In the genomic region with DNA sequence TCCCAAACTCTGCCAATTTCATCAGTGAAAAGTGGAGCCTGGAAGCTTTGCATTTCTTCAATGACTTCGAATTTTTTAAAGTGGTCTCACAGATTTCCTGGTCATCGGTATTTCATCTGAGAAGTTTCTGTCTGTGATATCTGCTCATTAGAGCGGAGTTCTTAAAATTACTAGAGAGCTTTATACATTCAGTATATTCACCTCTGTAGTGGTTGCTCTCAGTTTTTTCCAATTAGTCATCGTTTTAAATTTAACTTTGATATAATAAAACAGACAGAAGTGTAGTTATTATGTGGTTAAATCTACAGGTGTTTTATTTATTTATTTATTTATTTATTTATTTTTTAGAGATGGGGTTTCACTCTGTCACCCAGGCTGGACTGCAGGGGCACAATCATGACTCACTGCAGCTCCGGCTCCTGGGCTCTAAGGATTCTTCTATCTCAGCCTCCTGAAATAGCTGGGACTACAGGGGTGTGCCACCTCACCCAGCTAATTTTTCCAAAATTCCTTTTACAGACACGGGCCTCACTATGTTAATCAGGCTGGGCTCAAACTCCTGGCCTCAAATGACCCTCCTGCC, we compare ENCODE assay signal across 13 cellular contexts. TPM values are rescaled to one million over a fixed set of nuclear protein-coding genes. Genes with fewer than 3 reads are reported as not detected.
DNase-seq lines count a peak whose midpoint lies in the region; ATAC-seq and TF ChIP-seq lines count a peak whose summit lies in the region.
"Had no signal": no experiment of that assay in that cellular context is flagged by ENCODE, and none has a peak within 500 bp of the region (broad histone marks: within the 10 kb centered on the region; RNA-seq: fewer than 3 reads in every experiment).

No MANE protein-coding gene starts in this region.

- no peaks in the 10 kb centered on the region for H4K20me1 ChIP-seq in HCT116 (ENCODE audit: insufficient read depth)

- no TSS peak for BruUV-seq in HCT116 (replicated peaks; lab: Mats Ljungman, UMichigan)

- H3K27ac ChIP-seq in HCT116 (ENCODE audit: low read depth, low read length) (no peak overlapping the region), left ventricle myocardium inferior (replicated peaks) (peak overlapping the region; percentile 88)

- intact Hi-C loops in HCT116 (cut with micrococcal nuclease) (no loop called here), left ventricle myocardium inferior (cut with micrococcal nuclease) (no loop called here), head of caudate nucleus (cut with DNase I) (no loop called here)

- H3K27me3 Mint-ChIP-seq in activated T-helper 17 cell treated with anti-CD3 and anti-CD28 coated beads, Interleukin-2, amount 50 U/mL, for 72 hours, result no peaks in the 10 kb centered on the region
- H3K27me3 Mint-ChIP-seq: effector memory CD8-positive, alpha-beta T cell had no signal

- H3K36me3 ChIP-seq in HCT116 (ENCODE audit: control insufficient read depth in 1 of 2, insufficient read depth in 2 of 2, low read length in 2 of 2) (no peaks in the 10 kb centered on the region), left ventricle myocardium inferior (no peaks in the 10 kb centered on the region), skeletal muscle satellite cell (ENCODE audit: insufficient read depth, low read length) (peaks cover 2% of the 10 kb centered on the region)

- peak overlapping the region; percentile 31 for H3K4me2 ChIP-seq in HCT116 (ENCODE audit: low read length)
- peak overlapping the region; percentile 43 for H3K4me2 ChIP-seq in skeletal muscle satellite cell (ENCODE audit: low read length)

- H3K27me3 ChIP-seq in HCT116 (ENCODE audit: insufficient read depth, low read length) (no peaks in the 10 kb centered on the region), left ventricle myocardium inferior (ENCODE audit: low read depth) (no peaks in the 10 kb centered on the region), skeletal muscle satellite cell (ENCODE audit: control insufficient read depth, insufficient read depth, low read length) (no peaks in the 10 kb centered on the region)

- ATAC-seq in HCT116, result peak; percentile 41; the same call in 1 of the 2 replicates
- no peak for ATAC-seq in activated T-helper 17 cell treated with anti-CD3 and anti-CD28 coated beads, Interleukin-2, amount 50 U/mL, for 72 hours (replicated peaks)
- ATAC-seq: activated CD8-positive, alpha-beta T cell treated with anti-CD3 and anti-CD28 coated beads, Interleukin-2, amount 10 ng/mL, durations not matched to agents 7 days and 5 days; effector memory CD8-positive, alpha-beta T cell had no signal

- POLR2A ChIA-PET in HCT116 (lab: Charles Lee), result no interaction called here

- TF ChIP-seq POLR2A in HCT116 (IDR thresholded peaks at IDR 0.05; ENCODE audit: borderline replicate concordance, extremely low read depth, insufficient read depth, insufficient read length), result no peak

- H3K4me1 ChIP-seq in HCT116 (ENCODE audit: control insufficient read depth in 1 of 2, insufficient read depth in 2 of 2, low read length in 2 of 2), result peaks cover 10 to 23% of the 10 kb centered on the region in 2 experiments
- peaks cover 97% of the 10 kb centered on the region for H3K4me1 ChIP-seq in left ventricle myocardium inferior
- H3K4me1 ChIP-seq in skeletal muscle satellite cell (ENCODE audit: control insufficient read depth, insufficient read depth, low read length), result peaks cover 37% of the 10 kb centered on the region

- H3K9me3 ChIP-seq in HCT116 (ENCODE audit: control insufficient read depth in 1 of 2, insufficient read depth in 1 of 2, low read depth in 1 of 2, low read length in 2 of 2) (no peaks in the 10 kb centered on the region), left ventricle myocardium inferior (replicated peaks) (no peaks in the 10 kb centered on the region), skeletal muscle satellite cell (replicated peaks; ENCODE audit: low read length) (no peaks in the 10 kb centered on the region)

- no peak overlapping the region for H3K27ac Mint-ChIP-seq in activated T-helper 17 cell treated with anti-CD3 and anti-CD28 coated beads, Interleukin-2, amount 50 U/mL, for 72 hours
- H3K27ac Mint-ChIP-seq: activated CD8-positive, alpha-beta T cell treated with anti-CD3 and anti-CD28 coated beads, Interleukin-2, amount 10 ng/mL, durations not matched to agents 7 days and 5 days had no signal

- H3K4me3 ChIP-seq in HCT116 (replicated peaks in 1 of 2; ENCODE audit: low read depth in 1 of 2, low read length in 2 of 2), result no peak overlapping the region
- H3K4me3 ChIP-seq in left ventricle myocardium inferior, result peak overlapping the region; percentile 45
- no peak overlapping the region for H3K4me3 ChIP-seq in skeletal muscle satellite cell (ENCODE audit: low read length)

- no peaks in the 10 kb centered on the region for H3K9me3 Mint-ChIP-seq in activated T-helper 17 cell treated with anti-CD3 and anti-CD28 coated beads, Interleukin-2, amount 50 U/mL, for 72 hours
- H3K9me3 Mint-ChIP-seq: effector memory CD8-positive, alpha-beta T cell had no signal

- TF ChIP-seq RAD21 in HCT116 (IDR thresholded peaks at IDR 0.05; ENCODE audit: low read depth), result no peak

- H3K79me2 ChIP-seq in HCT116 (ENCODE audit: insufficient read depth, low read length), result peaks cover 79% of the 10 kb centered on the region

- H2AFZ ChIP-seq in HCT116 (ENCODE audit: low read depth, low read length, poor library complexity, severe bottlenecking), result no peak overlapping the region

- no peak overlapping the region for H3K4me3 Mint-ChIP-seq in activated T-helper 17 cell treated with anti-CD3 and anti-CD28 coated beads, Interleukin-2, amount 50 U/mL, for 72 hours
- H3K4me3 Mint-ChIP-seq: activated CD8-positive, alpha-beta T cell treated with anti-CD3 and anti-CD28 coated beads, Interleukin-2, amount 10 ng/mL, durations not matched to agents 7 days and 5 days; effector memory CD8-positive, alpha-beta T cell had no signal

- peaks cover 13% of the 10 kb centered on the region for H3K36me3 Mint-ChIP-seq in activated T-helper 17 cell treated with anti-CD3 and anti-CD28 coated beads, Interleukin-2, amount 50 U/mL, for 72 hours (ENCODE audit: low read depth)

- CTCF ChIA-PET in HCT116 (lab: Charles Lee), result interaction anchor here (1.0 kb wide), 1 partner anchor 21 kb away, joined by 3 read pairs; no protein-coding TSS in a partner anchor

- no peak overlapping the region for H3K9ac ChIP-seq in HCT116 (ENCODE audit: low read length)
- peak overlapping the region; percentile 21 for H3K9ac ChIP-seq in skeletal muscle satellite cell (ENCODE audit: low read depth, low read length)

- RAD21 ChIA-PET in HCT116 (lab: Charles Lee; ENCODE audit: low non-redundant PET in 1 of 2, low total read pairs in 2 of 2, uncharacterized antibody in 2 of 2, unreplicated experiment in 2 of 2), result no interaction called here

- TF ChIP-seq CTCF in HCT116 (IDR thresholded peaks at IDR 0.05 in 2 of 3, conservative IDR thresholded peaks at IDR 0.05 in 1 of 3; ENCODE audit: borderline replicate concordance in 1 of 3, insufficient read depth in 1 of 3, low read depth in 2 of 3, low read length in 2 of 3) (no peak), left ventricle myocardium inferior (IDR thresholded peaks at IDR 0.05; ENCODE audit: borderline replicate concordance) (no peak)

- H3K4me1 Mint-ChIP-seq in activated T-helper 17 cell treated with anti-CD3 and anti-CD28 coated beads, Interleukin-2, amount 50 U/mL, for 72 hours, result peaks cover 25% of the 10 kb centered on the region

- no peaks in the 10 kb centered on the region for H3K9me2 ChIP-seq in HCT116 (ENCODE audit: insufficient read depth)

- DNase-seq in HCT116 (ENCODE audit: low read depth, low spot score) (no peak), SW480 (ENCODE audit: low spot score) (peak; percentile 42), left ventricle myocardium inferior (no peak), NCI-H524 (lab: John Stamatoyannopoulos, UW) (no peak), head of caudate nucleus (no peak)
- DNase-seq in activated naive CD4-positive, alpha-beta T cell (lab: John Stamatoyannopoulos, UW), result no peak
- DNase-seq: activated CD8-positive, alpha-beta T cell treated with anti-CD3 and anti-CD28 coated beads, Interleukin-2, amount 10 ng/mL, durations not matched to agents 7 days and 5 days; caudate nucleus; effector memory CD8-positive, alpha-beta T cell; EL; NCI-H2081 treated with DMSO at 0.1 percent for 48 hours had no signal

TF ChIP-seq in HCT116, 20 proteins besides CTCF, POLR2A, EP300 and RAD21:
- no peak for TF ChIP-seq CBX3 (IDR thresholded peaks at IDR 0.05; ENCODE audit: low read depth)

RNA-seq across cellular contexts. Expression of a gene that starts 16.0 kb away (rescaled TPM):
- total RNA-seq in HCT116 (2021; ENCODE audit: unreplicated experiment) (45.5 TPM), left ventricle myocardium inferior (53.7 TPM)
- 22.2 TPM in 2 replicates for polyA plus RNA-seq in HCT116 (2012)
- total RNA-seq in skeletal muscle satellite cell (2012; rRNA removed), result 24.1 and 27.3 TPM in 2 replicates
- total RNA-seq in activated T-helper 17 cell treated with anti-CD3 and anti-CD28 coated beads, Interleukin-2, amount 50 U/mL, for 72 hours, result 10 to 100 TPM; 47.7 to 73.8 TPM
